In the genomic region with DNA sequence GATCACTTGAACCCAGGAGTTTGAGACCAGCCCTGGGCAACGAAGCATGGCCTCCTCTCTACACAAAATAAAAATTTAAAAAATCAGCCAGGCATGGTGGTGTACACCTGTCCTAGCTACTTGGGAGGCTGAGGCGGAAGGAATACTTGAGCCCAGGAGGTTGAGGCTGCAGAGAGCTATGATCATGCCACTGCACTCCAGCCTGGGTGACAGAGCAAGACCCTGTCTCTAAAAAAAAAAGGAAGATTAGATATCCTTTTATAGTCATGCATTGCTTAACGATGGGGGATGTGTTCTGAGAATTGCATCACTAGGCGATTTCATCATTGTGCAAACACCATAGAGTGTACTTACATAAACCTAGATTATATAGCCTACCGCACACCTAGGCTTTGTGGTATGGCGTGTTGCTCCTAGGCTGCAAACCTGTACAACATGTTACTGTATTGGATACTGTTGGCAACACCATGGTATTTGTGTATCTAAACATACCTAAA, we compare ENCODE assay signal across 17 cellular contexts. TPM values are rescaled to one million over a fixed set of nuclear protein-coding genes. Genes with fewer than 3 reads are reported as not detected.
DNase-seq lines count a peak whose midpoint lies in the region; ATAC-seq and TF ChIP-seq lines count a peak whose summit lies in the region.
"Had no signal": no experiment of that assay in that cellular context is flagged by ENCODE, and none has a peak within 500 bp of the region (broad histone marks: within the 10 kb centered on the region; RNA-seq: fewer than 3 reads in every experiment).

No MANE protein-coding gene starts in this region.

- H3K9ac ChIP-seq in mammary epithelial cell (ENCODE audit: insufficient read depth, low read length): no peak overlapping the region

- H3K4me3 Mint-ChIP-seq in MCF 10A (ENCODE audit: unreplicated experiment): no peak overlapping the region
- H3K4me3 Mint-ChIP-seq in activated naive CD4-positive, alpha-beta T cell treated with anti-CD3 and anti-CD28 coated beads, Interleukin-2, amount 10 ng/mL, durations not matched to agents 7 days and 5 days: no peak overlapping the region
- H3K4me3 Mint-ChIP-seq: activated B cell treated with CpG ODN at 0.5 μM for 24 hours, IgD-negative memory B cell had no signal

- no peaks in the 10 kb centered on the region for H3K9me3 Mint-ChIP-seq in MCF 10A (ENCODE audit: unreplicated experiment)
- no peaks in the 10 kb centered on the region for H3K9me3 Mint-ChIP-seq in activated naive CD4-positive, alpha-beta T cell treated with anti-CD3 and anti-CD28 coated beads, Interleukin-2, amount 10 ng/mL, durations not matched to agents 7 days and 5 days
- H3K9me3 Mint-ChIP-seq: activated B cell treated with CpG ODN at 0.5 μM for 24 hours, IgD-negative memory B cell had no signal

- 91% methylated on average over 6 of the region's 6 CpGs for WGBS in mammary epithelial cell (ENCODE audit: low coverage, missing lambda C conversion rate)

- H3K4me1 Mint-ChIP-seq in MCF 10A (ENCODE audit: insufficient read depth, unreplicated experiment): peaks cover 12% of the 10 kb centered on the region
- peaks cover 14% of the 10 kb centered on the region for H3K4me1 Mint-ChIP-seq in activated naive CD4-positive, alpha-beta T cell treated with anti-CD3 and anti-CD28 coated beads, Interleukin-2, amount 10 ng/mL, durations not matched to agents 7 days and 5 days

- H3K36me3 ChIP-seq in mammary epithelial cell (ENCODE audit: insufficient read depth, low read length) (peaks cover 42% of the 10 kb centered on the region), upper lobe of right lung (peaks cover 100% of the 10 kb centered on the region)

- H3K36me3 Mint-ChIP-seq in MCF 10A (ENCODE audit: insufficient read depth, unreplicated experiment): peaks cover 77% of the 10 kb centered on the region
- H3K36me3 Mint-ChIP-seq in activated naive CD4-positive, alpha-beta T cell treated with anti-CD3 and anti-CD28 coated beads, Interleukin-2, amount 10 ng/mL, durations not matched to agents 7 days and 5 days: peaks cover 77% of the 10 kb centered on the region

- no peaks in the 10 kb centered on the region for H3K9me3 ChIP-seq in mammary epithelial cell (replicated peaks; ENCODE audit: insufficient read depth, low read length)
- no peaks in the 10 kb centered on the region for H3K9me3 ChIP-seq in upper lobe of right lung
- H3K9me3 ChIP-seq: SJCRH30, tibial artery had no signal

- BruUV-seq in MCF 10A (replicated peaks; lab: Mats Ljungman, UMichigan): no TSS peak
- BruUV-seq in mammary epithelial cell (replicated peaks; lab: Mats Ljungman, UMichigan): no TSS peak

- H3K4me1 ChIP-seq in mammary epithelial cell (ENCODE audit: insufficient read depth, low read length): peaks cover 6% of the 10 kb centered on the region
- H3K4me1 ChIP-seq in upper lobe of right lung: peaks cover 4% of the 10 kb centered on the region
- H3K4me1 ChIP-seq: SJCRH30, tibial artery had no signal

- DNase-seq in MCF 10A (ENCODE audit: unreplicated experiment) (peak; percentile 90), mammary epithelial cell (no peak), SIG-M5 (lab: John Stamatoyannopoulos, UW) (peak; percentile 80), left lobe of liver (ENCODE audit: low spot score) (no peak), upper lobe of right lung (no peak)
- DNase-seq in activated naive CD4-positive, alpha-beta T cell treated with anti-CD3 and anti-CD28 coated beads, Interleukin-2, amount 10 ng/mL, durations not matched to agents 7 days and 5 days: no peak
- DNase-seq: activated B cell treated with CpG ODN at 0.5 μM for 24 hours; activated T-cell treated with anti-CD3 and anti-CD28 coated beads, Interleukin-2, amount 50 U/mL, for 1 hour; DMS79; NCI-H2107; SJCRH30; tibial artery had no signal

- H2AFZ ChIP-seq in mammary epithelial cell (ENCODE audit: low read depth, low read length): no peak overlapping the region

- POLR2A ChIA-PET in MCF 10A (lab: Yijun Ruan, JAX): interaction anchor here (0.8 to 1.2 kb wide), 3 partner anchors 13 to 68 kb away, joined by 3 to 5 read pairs (median 3); partner anchors contain the start of gene WDR82

- dilution Hi-C loops in mammary epithelial cell (cut with HindIII; ENCODE audit: low sequenced_read_pairs): no loop called here

- TF ChIP-seq CTCF in MCF 10A (IDR thresholded peaks at IDR 0.05; ENCODE audit: unreplicated experiment) (no peak), mammary epithelial cell (conservative IDR thresholded peaks at IDR 0.05 in 1 of 2, IDR thresholded peaks at IDR 0.05 in 1 of 2; ENCODE audit: extremely low read depth in 1 of 2, insufficient read depth in 1 of 2, low read depth in 1 of 2, low read length in 2 of 2) (no peak), upper lobe of right lung (IDR thresholded peaks at IDR 0.05) (no peak)

- H3K27me3 Mint-ChIP-seq in MCF 10A (ENCODE audit: insufficient read depth, unreplicated experiment): no peaks in the 10 kb centered on the region
- H3K27me3 Mint-ChIP-seq in activated naive CD4-positive, alpha-beta T cell treated with anti-CD3 and anti-CD28 coated beads, Interleukin-2, amount 10 ng/mL, durations not matched to agents 7 days and 5 days: no peaks in the 10 kb centered on the region
- H3K27me3 Mint-ChIP-seq: activated B cell treated with CpG ODN at 0.5 μM for 24 hours, IgD-negative memory B cell had no signal

- ATAC-seq in left lobe of liver (peak; percentile 43), upper lobe of right lung (peak; percentile 82), GM21423 (IDR thresholded peaks at IDR 0.05; ENCODE audit: unreplicated experiment) (no peak), HG03045 (IDR thresholded peaks at IDR 0.05; ENCODE audit: unreplicated experiment) (no peak)
- ATAC-seq: HCT116 had no signal

- intact Hi-C loops in MCF 10A (cut with micrococcal nuclease): loop anchor here (10.0 kb wide), 1 partner anchor 206 kb away; no protein-coding TSS in a partner anchor
- intact Hi-C loops in mammary epithelial cell (cut with micrococcal nuclease): no loop called here
- intact Hi-C loops in upper lobe of right lung (cut with DNase I): no loop called here

- H3K27ac Mint-ChIP-seq in MCF 10A (ENCODE audit: low read depth, unreplicated experiment): no peak overlapping the region
- H3K27ac Mint-ChIP-seq in activated naive CD4-positive, alpha-beta T cell treated with anti-CD3 and anti-CD28 coated beads, Interleukin-2, amount 10 ng/mL, durations not matched to agents 7 days and 5 days: no peak overlapping the region
- H3K27ac Mint-ChIP-seq: activated B cell treated with CpG ODN at 0.5 μM for 24 hours had no signal

- no peak overlapping the region for H3K4me2 ChIP-seq in mammary epithelial cell (ENCODE audit: insufficient read depth, low read depth, low read length)
- H3K4me2 ChIP-seq: smooth muscle cell had no signal

- no peaks in the 10 kb centered on the region for H3K27me3 ChIP-seq in mammary epithelial cell (ENCODE audit: insufficient read depth, low read length)
- no peaks in the 10 kb centered on the region for H3K27me3 ChIP-seq in upper lobe of right lung
- H3K27me3 ChIP-seq: SJCRH30, tibial artery had no signal

- H3K79me2 ChIP-seq in mammary epithelial cell (ENCODE audit: insufficient read depth, low read length): no peaks in the 10 kb centered on the region

- CTCF ChIA-PET in MCF 10A (lab: Yijun Ruan, JAX): interaction anchor here (0.7 to 6.9 kb wide), 2 partner anchors 10 to 700 kb away, joined by 3 to 46 read pairs; no protein-coding TSS in a partner anchor
- CTCF ChIA-PET in mammary epithelial cell (lab: Charles Lee; ENCODE audit: low non-redundant PET): no interaction called here
- CTCF ChIA-PET in activated naive CD4-positive, alpha-beta T cell treated with anti-CD3 and anti-CD28 coated beads, Interleukin-2, amount 10 ng/mL, durations not matched to agents 7 days and 5 days (lab: Charles Lee): interaction anchor here (1.1 to 6.2 kb wide), 2 partner anchors 11 to 12 kb away, joined by 3 to 35 read pairs; no protein-coding TSS in a partner anchor

- H4K20me1 ChIP-seq in mammary epithelial cell (ENCODE audit: insufficient read depth, low read length): no peaks in the 10 kb centered on the region

- no peak overlapping the region for H3K27ac ChIP-seq in mammary epithelial cell (ENCODE audit: insufficient read depth, low read depth, low read length)
- peak overlapping the region; percentile 64 for H3K27ac ChIP-seq in upper lobe of right lung
- H3K27ac ChIP-seq: SJCRH30, tibial artery had no signal

- in situ Hi-C loops in mammary epithelial cell (cut with MboI; ENCODE audit: low sequenced_read_pairs in 2 of 2): no loop called here

- no peak overlapping the region for H3K4me3 ChIP-seq in mammary epithelial cell (replicated peaks in 1 of 3; ENCODE audit: insufficient read depth in 1 of 3, low read depth in 2 of 3, low read length in 3 of 3)
- H3K4me3 ChIP-seq in upper lobe of right lung: no peak overlapping the region
- H3K4me3 ChIP-seq: SJCRH30, smooth muscle cell, tibial artery had no signal

RNA-seq across cellular contexts. Expression of gene ALAS1, which starts 12.6 kb away (rescaled TPM):
- 29.2 and 35.7 TPM in 2 replicates for total RNA-seq in MCF 10A (2022)
- total RNA-seq in mammary epithelial cell: 10 to 100 TPM; 24.2 to 39.2 TPM
- polyA plus RNA-seq in mammary epithelial cell: 49.2 TPM
- polyA minus RNA-seq in mammary epithelial cell: 34.0 TPM
- total RNA-seq in left lobe of liver: 187 TPM
- total RNA-seq in upper lobe of right lung: 78.9 TPM

RNA-seq across cellular contexts. Expression of gene TLR9, which starts 14.8 kb away (rescaled TPM):
- total RNA-seq in MCF 10A (2022) (not detected in 2 replicates), mammary epithelial cell (not detected), left lobe of liver (not detected), upper lobe of right lung (0.87 TPM)
- polyA plus RNA-seq in mammary epithelial cell: not detected
- not detected for polyA minus RNA-seq in mammary epithelial cell
- total RNA-seq: SJCRH30 had no signal
- polyA plus RNA-seq: smooth muscle cell had no signal

RNA-seq across cellular contexts. Expression of gene TWF2, which starts 28.4 kb away (rescaled TPM):
- total RNA-seq in MCF 10A (2022) (30.5 and 47.0 TPM in 2 replicates), mammary epithelial cell (10 to 100 TPM; 67.8 to 96.2 TPM), left lobe of liver (16.8 TPM), upper lobe of right lung (50.4 TPM)
- 137 TPM for polyA plus RNA-seq in mammary epithelial cell
- 179 TPM for polyA minus RNA-seq in mammary epithelial cell

RNA-seq across cellular contexts. Expression of gene PPM1M, which starts 35.0 kb away (rescaled TPM):
- total RNA-seq in MCF 10A (2022) (10.4 and 14.0 TPM in 2 replicates), mammary epithelial cell (1 to 10 TPM; 4.8 to 8.7 TPM), left lobe of liver (4.2 TPM), upper lobe of right lung (44.0 TPM)
- 4.3 TPM for polyA plus RNA-seq in mammary epithelial cell
- not detected for polyA minus RNA-seq in mammary epithelial cell

RNA-seq across cellular contexts. Expression of gene POC1A, which starts 56.4 kb away (rescaled TPM):
- total RNA-seq in MCF 10A (2022): 7.5 and 9.8 TPM in 2 replicates
- total RNA-seq in mammary epithelial cell: 10 to 100 TPM in 1 of 2 donors, 1 to 10 TPM in 1; 2.8 to 21.5 TPM
- polyA plus RNA-seq in mammary epithelial cell: 22.2 TPM
- 17.2 TPM for polyA minus RNA-seq in mammary epithelial cell
- total RNA-seq in left lobe of liver: 2.1 TPM
- total RNA-seq in upper lobe of right lung: 2.5 TPM

Comparison
In these comparisons a context has a peak if more than half of its experiments do, and no peak if none do; other contexts are left out.
1. DNase-seq: peak in MCF 10A (single experiment) and SIG-M5 (single experiment); none in mammary epithelial cell (single experiment), left lobe of liver (single experiment), upper lobe of right lung (single experiment) and activated naive CD4-positive, alpha-beta T cell treated with anti-CD3 and anti-CD28 coated beads, Interleukin-2, amount 10 ng/mL, durations not matched to agents 7 days and 5 days (single experiment).
2. ATAC-seq: peak in left lobe of liver (single experiment) and upper lobe of right lung (single experiment); none in GM21423 (single experiment) and HG03045 (single experiment).